ENCODE assay signal across 23 cellular contexts in genomic region chr9:9498846-9499245, GRCh38.
"Had no signal": no experiment of that assay in that cellular context is flagged by ENCODE, and none has a peak within 500 bp of the region (broad histone marks: within the 10 kb centered on the region; RNA-seq: fewer than 3 reads in every experiment).

No MANE protein-coding gene starts in this region.

- H3K36me3 ChIP-seq: gastroesophageal sphincter, right lobe of liver, thoracic aorta, transverse colon, upper lobe of right lung, uterus had no signal

- H3K4me3 Mint-ChIP-seq: endodermal cell; immature natural killer cell; naive thymus-derived CD8-positive, alpha-beta T cell; nephron progenitor cell; stimulated activated naive B cell treated with anti-CD40 and anti-IgM and Interleukin-4, amounts not matched to agents 10 μg/mL and 1 μg/mL and 100 μg/mL, for 72 hours; stimulated activated naive CD8-positive, alpha-beta T cell treated with anti-CD3 and anti-CD28 coated beads, Interleukin-15, amount 100 ng/mL, for 72 hours had no signal

- DNase-seq: cerebellar nuclear complex; effector CD8-positive, alpha-beta T cell; endodermal cell; foreskin fibroblast; immature natural killer cell; mesendoderm; naive thymus-derived CD8-positive, alpha-beta T cell; nephron progenitor cell; posterior cingulate gyrus; right lobe of liver; stimulated activated CD4-positive, alpha-beta T cell treated with anti-CD3 and anti-CD28 coated beads, Interleukin-15, amount 100 ng/mL, for 24 hours; stimulated activated CD4-positive, alpha-beta T cell treated with anti-CD3 and anti-CD28 coated beads, Interleukin-2, amount 100 ng/mL, for 48 hours; stimulated activated naive B cell treated with anti-CD40 and anti-IgM and Interleukin-4, amounts not matched to agents 10 μg/mL and 1 μg/mL and 100 μg/mL, for 72 hours; stimulated activated naive CD8-positive, alpha-beta T cell treated with anti-CD3 and anti-CD28 coated beads, Interleukin-15, amount 100 ng/mL, for 72 hours; transverse colon; upper lobe of right lung; uterus had no signal

- H3K4me1 Mint-ChIP-seq: immature natural killer cell; naive thymus-derived CD8-positive, alpha-beta T cell; nephron progenitor cell; stimulated activated naive B cell treated with anti-CD40 and anti-IgM and Interleukin-4, amounts not matched to agents 10 μg/mL and 1 μg/mL and 100 μg/mL, for 72 hours; stimulated activated naive CD8-positive, alpha-beta T cell treated with anti-CD3 and anti-CD28 coated beads, Interleukin-15, amount 100 ng/mL, for 72 hours had no signal

- H3K4me3 ChIP-seq: gastroesophageal sphincter, right lobe of liver, thoracic aorta, transverse colon, upper lobe of right lung, uterus had no signal

- ATAC-seq: esophagus mucosa; gastroesophageal sphincter; naive thymus-derived CD8-positive, alpha-beta T cell; stimulated activated naive B cell treated with anti-CD40 and anti-IgM and Interleukin-4, amounts not matched to agents 10 μg/mL and 1 μg/mL and 100 μg/mL, for 72 hours; stimulated activated naive CD8-positive, alpha-beta T cell treated with anti-CD3 and anti-CD28 coated beads, Interleukin-15, amount 100 ng/mL, for 72 hours had no signal

- H3K27ac Mint-ChIP-seq: endodermal cell; immature natural killer cell; naive thymus-derived CD8-positive, alpha-beta T cell; nephron progenitor cell; stimulated activated naive B cell treated with anti-CD40 and anti-IgM and Interleukin-4, amounts not matched to agents 10 μg/mL and 1 μg/mL and 100 μg/mL, for 72 hours; stimulated activated naive CD8-positive, alpha-beta T cell treated with anti-CD3 and anti-CD28 coated beads, Interleukin-15, amount 100 ng/mL, for 72 hours had no signal

- H3K4me1 ChIP-seq: right lobe of liver, upper lobe of right lung, uterus had no signal

- H3K27me3 Mint-ChIP-seq: naive thymus-derived CD8-positive, alpha-beta T cell; stimulated activated naive B cell treated with anti-CD40 and anti-IgM and Interleukin-4, amounts not matched to agents 10 μg/mL and 1 μg/mL and 100 μg/mL, for 72 hours; stimulated activated naive CD8-positive, alpha-beta T cell treated with anti-CD3 and anti-CD28 coated beads, Interleukin-15, amount 100 ng/mL, for 72 hours had no signal

- H3K36me3 Mint-ChIP-seq: stimulated activated naive B cell treated with anti-CD40 and anti-IgM and Interleukin-4, amounts not matched to agents 10 μg/mL and 1 μg/mL and 100 μg/mL, for 72 hours had no signal

- H3K27ac ChIP-seq: epithelial cell of prostate, gastroesophageal sphincter, right lobe of liver, thoracic aorta, transverse colon, upper lobe of right lung, uterus had no signal

- H3K27me3 ChIP-seq: gastroesophageal sphincter, right lobe of liver, transverse colon, upper lobe of right lung, uterus had no signal

- FAIRE-seq: keratinocyte, small intestine had no signal
